Comparison of ENCODE assay signal across 1 cellular context in the genomic region with DNA sequence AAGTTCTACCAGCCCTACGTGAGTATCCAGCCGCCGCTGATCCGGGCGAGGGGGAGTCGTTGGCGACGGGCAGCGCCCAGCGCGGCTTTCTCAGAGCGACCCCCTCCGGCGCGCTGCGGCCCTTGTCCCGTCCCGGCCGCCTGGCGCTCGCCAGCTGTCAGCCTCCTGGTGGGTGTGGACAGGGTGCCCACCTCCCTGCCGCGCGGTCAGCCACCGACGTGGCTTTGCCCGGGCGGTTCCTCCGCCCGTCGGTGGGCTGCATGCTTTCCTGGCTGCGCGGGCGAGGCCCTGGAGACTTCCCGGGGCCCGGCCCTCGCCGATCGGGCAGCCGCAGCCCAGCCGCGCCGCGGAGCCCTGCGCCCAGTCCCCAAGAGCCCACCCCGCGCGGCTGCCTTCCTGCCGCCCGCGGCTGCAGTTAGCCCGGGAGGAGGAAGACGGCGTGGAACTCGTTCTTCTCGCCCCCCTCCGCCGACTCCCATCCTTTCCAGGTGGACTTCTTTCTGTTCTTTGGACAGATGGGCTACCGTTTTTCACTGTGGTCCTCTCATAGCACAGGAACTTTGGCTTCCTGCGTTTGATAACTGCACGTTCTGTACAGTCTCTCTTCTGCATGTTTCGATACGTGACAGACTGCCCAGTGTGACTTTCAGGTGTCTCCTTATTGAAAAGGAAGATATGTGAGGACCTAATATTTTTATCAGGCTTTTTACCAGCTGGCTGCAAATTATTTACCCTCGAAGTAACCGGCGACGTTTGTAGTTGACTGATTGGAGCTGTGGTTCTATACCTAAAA.
TF ChIP-seq lines count a peak whose summit lies in the region.

No MANE protein-coding gene starts in this region.

TF ChIP-seq in WTC11, 78 proteins besides CTCF, POLR2A, EP300 and RAD21 (continued from another document and continues in another):
- TF ChIP-seq, protein P1, sequence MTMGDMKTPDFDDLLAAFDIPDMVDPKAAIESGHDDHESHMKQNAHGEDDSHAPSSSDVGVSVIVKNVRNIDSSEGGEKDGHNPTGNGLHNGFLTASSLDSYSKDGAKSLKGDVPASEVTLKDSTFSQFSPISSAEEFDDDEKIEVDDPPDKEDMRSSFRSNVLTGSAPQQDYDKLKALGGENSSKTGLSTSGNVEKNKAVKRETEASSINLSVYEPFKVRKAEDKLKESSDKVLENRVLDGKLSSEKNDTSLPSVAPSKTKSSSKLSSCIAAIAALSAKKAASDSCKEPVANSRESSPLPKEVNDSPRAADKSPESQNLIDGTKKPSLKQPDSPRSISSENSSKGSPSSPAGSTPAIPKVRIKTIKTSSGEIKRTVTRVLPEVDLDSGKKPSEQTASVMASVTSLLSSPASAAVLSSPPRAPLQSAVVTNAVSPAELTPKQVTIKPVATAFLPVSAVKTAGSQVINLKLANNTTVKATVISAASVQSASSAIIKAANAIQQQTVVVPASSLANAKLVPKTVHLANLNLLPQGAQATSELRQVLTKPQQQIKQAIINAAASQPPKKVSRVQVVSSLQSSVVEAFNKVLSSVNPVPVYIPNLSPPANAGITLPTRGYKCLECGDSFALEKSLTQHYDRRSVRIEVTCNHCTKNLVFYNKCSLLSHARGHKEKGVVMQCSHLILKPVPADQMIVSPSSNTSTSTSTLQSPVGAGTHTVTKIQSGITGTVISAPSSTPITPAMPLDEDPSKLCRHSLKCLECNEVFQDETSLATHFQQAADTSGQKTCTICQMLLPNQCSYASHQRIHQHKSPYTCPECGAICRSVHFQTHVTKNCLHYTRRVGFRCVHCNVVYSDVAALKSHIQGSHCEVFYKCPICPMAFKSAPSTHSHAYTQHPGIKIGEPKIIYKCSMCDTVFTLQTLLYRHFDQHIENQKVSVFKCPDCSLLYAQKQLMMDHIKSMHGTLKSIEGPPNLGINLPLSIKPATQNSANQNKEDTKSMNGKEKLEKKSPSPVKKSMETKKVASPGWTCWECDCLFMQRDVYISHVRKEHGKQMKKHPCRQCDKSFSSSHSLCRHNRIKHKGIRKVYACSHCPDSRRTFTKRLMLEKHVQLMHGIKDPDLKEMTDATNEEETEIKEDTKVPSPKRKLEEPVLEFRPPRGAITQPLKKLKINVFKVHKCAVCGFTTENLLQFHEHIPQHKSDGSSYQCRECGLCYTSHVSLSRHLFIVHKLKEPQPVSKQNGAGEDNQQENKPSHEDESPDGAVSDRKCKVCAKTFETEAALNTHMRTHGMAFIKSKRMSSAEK (CRISPR knock-in tag; IDR thresholded peaks at IDR 0.05; ENCODE audit: borderline replicate concordance), result no peak
- TF ChIP-seq USF2 (CRISPR knock-in tag; IDR thresholded peaks at IDR 0.05) (no peak), ZNF317 (CRISPR knock-in tag; IDR thresholded peaks at IDR 0.05; ENCODE audit: borderline replicate concordance, low read depth) (0 out of 2 replicates have a peak, but pooled peaks have one; percentile 7), GABPB1 (CRISPR knock-in tag; IDR thresholded peaks at IDR 0.05) (no peak), TP53 (CRISPR knock-in tag; IDR thresholded peaks at IDR 0.05) (no peak), CBFB (CRISPR knock-in tag; IDR thresholded peaks at IDR 0.05; ENCODE audit: low read depth) (no peak), SP1 (CRISPR knock-in tag; conservative IDR thresholded peaks at IDR 0.05) (no peak), IRF1 (CRISPR knock-in tag; IDR thresholded peaks at IDR 0.05) (no peak), MYBL2 (CRISPR knock-in tag; IDR thresholded peaks at IDR 0.05) (no peak), FOXJ3 (CRISPR knock-in tag; IDR thresholded peaks at IDR 0.05; ENCODE audit: borderline replicate concordance) (no peak), ZNF396 (CRISPR knock-in tag; IDR thresholded peaks at IDR 0.05; ENCODE audit: borderline replicate concordance) (no peak), ERG (CRISPR knock-in tag; IDR thresholded peaks at IDR 0.05) (no peak), NFYB (CRISPR knock-in tag; conservative IDR thresholded peaks at IDR 0.05; ENCODE audit: low read depth) (no peak), ZNF423 (CRISPR knock-in tag; IDR thresholded peaks at IDR 0.05) (peak; percentile 89), EMX1 (CRISPR knock-in tag; IDR thresholded peaks at IDR 0.05) (no peak), ZNF219 (CRISPR knock-in tag; IDR thresholded peaks at IDR 0.05; ENCODE audit: borderline replicate concordance) (no peak), ZNF232 (CRISPR knock-in tag; IDR thresholded peaks at IDR 0.05) (0 out of 2 replicates have a peak, but pooled peaks have one; percentile 36), GTF2I (CRISPR knock-in tag; conservative IDR thresholded peaks at IDR 0.05) (no peak), CREB1 (CRISPR knock-in tag; IDR thresholded peaks at IDR 0.05) (no peak), HMGA2 (CRISPR knock-in tag; IDR thresholded peaks at IDR 0.05) (no peak), ZNF416 (CRISPR knock-in tag; IDR thresholded peaks at IDR 0.05) (no peak), SMAD3 (CRISPR knock-in tag; IDR thresholded peaks at IDR 0.05; ENCODE audit: borderline replicate concordance) (no peak), ELF4 (CRISPR knock-in tag; IDR thresholded peaks at IDR 0.05; ENCODE audit: low read depth) (no peak), E2F5 (CRISPR knock-in tag; IDR thresholded peaks at IDR 0.05) (0 out of 2 replicates have a peak, but pooled peaks have one; percentile 72), FOXP1 (CRISPR knock-in tag; IDR thresholded peaks at IDR 0.05; ENCODE audit: borderline replicate concordance) (0 out of 2 replicates have a peak, but pooled peaks have one; percentile 72), CDX4 (CRISPR knock-in tag; IDR thresholded peaks at IDR 0.05; ENCODE audit: borderline replicate concordance) (no peak), PREB (CRISPR knock-in tag; IDR thresholded peaks at IDR 0.05; ENCODE audit: borderline replicate concordance) (no peak), SOX15 (CRISPR knock-in tag; IDR thresholded peaks at IDR 0.05) (no peak), ATF1 (CRISPR knock-in tag; IDR thresholded peaks at IDR 0.05) (0 out of 2 replicates have a peak, but pooled peaks have one; percentile 52), TEAD4 (CRISPR knock-in tag; IDR thresholded peaks at IDR 0.05) (no peak), NR1H2 (CRISPR knock-in tag; IDR thresholded peaks at IDR 0.05) (no peak), OVOL2 (CRISPR knock-in tag; IDR thresholded peaks at IDR 0.05; ENCODE audit: borderline replicate concordance) (no peak)
- TF ChIP-seq, protein P2, sequence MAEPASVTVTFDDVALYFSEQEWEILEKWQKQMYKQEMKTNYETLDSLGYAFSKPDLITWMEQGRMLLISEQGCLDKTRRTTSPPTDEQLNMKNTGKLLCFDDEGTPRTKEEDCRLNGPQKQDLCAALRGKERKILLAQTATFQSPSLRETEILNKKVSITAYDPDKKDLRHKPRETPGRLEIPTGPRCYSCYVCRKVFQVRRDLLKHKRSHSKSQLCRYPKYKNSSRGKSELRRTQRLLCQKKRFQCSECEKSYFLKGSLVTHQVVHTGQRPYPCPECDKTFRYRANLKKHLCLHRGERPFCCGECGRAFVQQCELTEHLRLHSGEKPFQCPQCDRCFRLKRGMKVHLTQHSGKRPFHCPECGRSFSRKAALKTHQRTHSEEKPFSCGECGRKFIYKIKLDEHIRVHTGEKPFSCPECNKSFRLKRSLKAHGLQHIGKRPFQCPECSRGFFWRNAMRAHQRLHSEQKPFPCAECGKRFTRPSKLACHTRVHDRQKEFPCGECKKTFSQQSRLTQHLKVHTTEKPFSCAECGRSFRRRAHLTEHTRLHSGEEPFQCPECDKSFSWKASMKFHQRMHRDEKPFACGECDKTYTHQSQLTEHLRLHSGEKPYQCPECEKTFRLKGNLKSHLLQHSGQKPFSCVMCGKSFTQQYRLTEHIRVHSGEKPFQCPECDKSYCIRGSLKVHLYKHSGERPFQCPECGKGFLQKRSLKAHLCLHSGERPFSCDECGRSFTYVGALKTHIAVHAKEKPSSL (CRISPR knock-in tag; conservative IDR thresholded peaks at IDR 0.05), result no peak
- TF ChIP-seq, protein P3, sequence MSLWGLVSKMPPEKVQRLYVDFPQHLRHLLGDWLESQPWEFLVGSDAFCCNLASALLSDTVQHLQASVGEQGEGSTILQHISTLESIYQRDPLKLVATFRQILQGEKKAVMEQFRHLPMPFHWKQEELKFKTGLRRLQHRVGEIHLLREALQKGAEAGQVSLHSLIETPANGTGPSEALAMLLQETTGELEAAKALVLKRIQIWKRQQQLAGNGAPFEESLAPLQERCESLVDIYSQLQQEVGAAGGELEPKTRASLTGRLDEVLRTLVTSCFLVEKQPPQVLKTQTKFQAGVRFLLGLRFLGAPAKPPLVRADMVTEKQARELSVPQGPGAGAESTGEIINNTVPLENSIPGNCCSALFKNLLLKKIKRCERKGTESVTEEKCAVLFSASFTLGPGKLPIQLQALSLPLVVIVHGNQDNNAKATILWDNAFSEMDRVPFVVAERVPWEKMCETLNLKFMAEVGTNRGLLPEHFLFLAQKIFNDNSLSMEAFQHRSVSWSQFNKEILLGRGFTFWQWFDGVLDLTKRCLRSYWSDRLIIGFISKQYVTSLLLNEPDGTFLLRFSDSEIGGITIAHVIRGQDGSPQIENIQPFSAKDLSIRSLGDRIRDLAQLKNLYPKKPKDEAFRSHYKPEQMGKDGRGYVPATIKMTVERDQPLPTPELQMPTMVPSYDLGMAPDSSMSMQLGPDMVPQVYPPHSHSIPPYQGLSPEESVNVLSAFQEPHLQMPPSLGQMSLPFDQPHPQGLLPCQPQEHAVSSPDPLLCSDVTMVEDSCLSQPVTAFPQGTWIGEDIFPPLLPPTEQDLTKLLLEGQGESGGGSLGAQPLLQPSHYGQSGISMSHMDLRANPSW (CRISPR knock-in tag; conservative IDR thresholded peaks at IDR 0.05; ENCODE audit: low read depth), result no peak
- TF ChIP-seq, protein P4, sequence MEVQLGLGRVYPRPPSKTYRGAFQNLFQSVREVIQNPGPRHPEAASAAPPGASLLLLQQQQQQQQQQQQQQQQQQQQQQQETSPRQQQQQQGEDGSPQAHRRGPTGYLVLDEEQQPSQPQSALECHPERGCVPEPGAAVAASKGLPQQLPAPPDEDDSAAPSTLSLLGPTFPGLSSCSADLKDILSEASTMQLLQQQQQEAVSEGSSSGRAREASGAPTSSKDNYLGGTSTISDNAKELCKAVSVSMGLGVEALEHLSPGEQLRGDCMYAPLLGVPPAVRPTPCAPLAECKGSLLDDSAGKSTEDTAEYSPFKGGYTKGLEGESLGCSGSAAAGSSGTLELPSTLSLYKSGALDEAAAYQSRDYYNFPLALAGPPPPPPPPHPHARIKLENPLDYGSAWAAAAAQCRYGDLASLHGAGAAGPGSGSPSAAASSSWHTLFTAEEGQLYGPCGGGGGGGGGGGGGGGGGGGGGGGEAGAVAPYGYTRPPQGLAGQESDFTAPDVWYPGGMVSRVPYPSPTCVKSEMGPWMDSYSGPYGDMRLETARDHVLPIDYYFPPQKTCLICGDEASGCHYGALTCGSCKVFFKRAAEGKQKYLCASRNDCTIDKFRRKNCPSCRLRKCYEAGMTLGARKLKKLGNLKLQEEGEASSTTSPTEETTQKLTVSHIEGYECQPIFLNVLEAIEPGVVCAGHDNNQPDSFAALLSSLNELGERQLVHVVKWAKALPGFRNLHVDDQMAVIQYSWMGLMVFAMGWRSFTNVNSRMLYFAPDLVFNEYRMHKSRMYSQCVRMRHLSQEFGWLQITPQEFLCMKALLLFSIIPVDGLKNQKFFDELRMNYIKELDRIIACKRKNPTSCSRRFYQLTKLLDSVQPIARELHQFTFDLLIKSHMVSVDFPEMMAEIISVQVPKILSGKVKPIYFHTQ (CRISPR knock-in tag; IDR thresholded peaks at IDR 0.05), result no peak
- TF ChIP-seq, protein P5, sequence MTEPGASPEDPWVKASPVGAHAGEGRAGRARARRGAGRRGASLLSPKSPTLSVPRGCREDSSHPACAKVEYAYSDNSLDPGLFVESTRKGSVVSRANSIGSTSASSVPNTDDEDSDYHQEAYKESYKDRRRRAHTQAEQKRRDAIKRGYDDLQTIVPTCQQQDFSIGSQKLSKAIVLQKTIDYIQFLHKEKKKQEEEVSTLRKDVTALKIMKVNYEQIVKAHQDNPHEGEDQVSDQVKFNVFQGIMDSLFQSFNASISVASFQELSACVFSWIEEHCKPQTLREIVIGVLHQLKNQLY (CRISPR knock-in tag; IDR thresholded peaks at IDR 0.05), result no peak
